In the genomic region with DNA sequence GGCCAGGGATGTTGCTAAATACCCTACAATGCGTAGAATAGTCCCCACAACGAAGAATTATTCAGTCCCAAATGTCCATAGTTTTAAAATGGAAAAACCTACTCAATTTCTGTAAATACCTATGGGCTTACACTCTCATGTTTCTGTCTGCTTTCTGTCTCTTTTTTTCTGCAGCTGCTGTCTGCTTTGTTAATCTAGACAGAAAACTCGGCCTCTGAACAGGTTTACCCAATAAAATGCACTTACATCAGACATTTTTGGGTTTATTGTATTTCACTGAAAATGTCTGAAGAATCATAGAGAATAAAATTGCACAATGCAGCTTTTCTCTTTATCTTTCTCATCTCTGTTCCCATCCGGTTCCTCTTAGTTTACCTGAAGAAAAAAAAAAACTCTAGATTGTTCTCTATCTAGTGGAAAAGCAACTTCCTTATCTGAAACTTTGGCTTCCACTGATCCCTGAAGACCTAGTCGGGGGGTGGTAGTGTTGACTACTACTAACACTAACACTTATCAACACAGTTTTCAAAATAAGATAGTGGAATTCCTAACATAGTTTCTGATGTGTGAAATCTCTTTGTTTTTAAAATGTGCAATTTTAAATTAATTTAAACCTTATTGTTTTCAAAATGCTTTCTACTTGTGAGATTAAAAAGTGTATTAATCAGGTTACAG, we compare ENCODE assay signal across 22 cellular contexts.
DNase-seq lines count a peak whose midpoint lies in the region; ATAC-seq, FAIRE-seq and TF ChIP-seq lines count a peak whose summit lies in the region.
"Had no signal": no experiment of that assay in that cellular context is flagged by ENCODE, and none has a peak within 500 bp of the region (broad histone marks: within the 10 kb centered on the region; RNA-seq: fewer than 3 reads in every experiment).

No MANE protein-coding gene starts in this region.

- H3K9me3 ChIP-seq in astrocyte (ENCODE audit: insufficient read depth, low read depth, low read length): no peaks in the 10 kb centered on the region
- no peaks in the 10 kb centered on the region for H3K9me3 ChIP-seq in mesodermal cell (ENCODE audit: control insufficient read depth, low read length)
- no peaks in the 10 kb centered on the region for H3K9me3 ChIP-seq in smooth muscle cell (replicated peaks; ENCODE audit: low read depth)
- no peaks in the 10 kb centered on the region for H3K9me3 ChIP-seq in gastrocnemius medialis
- H3K9me3 ChIP-seq: Caco-2 had no signal

- H3K27me3 ChIP-seq in astrocyte (ENCODE audit: insufficient read depth, low read length) (no peaks in the 10 kb centered on the region), smooth muscle cell (ENCODE audit: low read depth) (no peaks in the 10 kb centered on the region), gastrocnemius medialis (no peaks in the 10 kb centered on the region), foreskin keratinocyte (no peaks in the 10 kb centered on the region)

- TF ChIP-seq CTCF in astrocyte (IDR thresholded peaks at IDR 0.05; ENCODE audit: insufficient read depth, low read depth, low read length) (no peak), smooth muscle cell (IDR thresholded peaks at IDR 0.05; ENCODE audit: borderline replicate concordance, insufficient read depth, poor library complexity, severe bottlenecking) (no peak), gastrocnemius medialis (IDR thresholded peaks at IDR 0.05 in 4 of 5, conservative IDR thresholded peaks at IDR 0.05 in 1 of 5) (no peak), foreskin keratinocyte (conservative IDR thresholded peaks at IDR 0.05) (no peak)

- intact Hi-C loops in gastrocnemius medialis (cut with DNase I; ENCODE audit: low total_unique reads): no loop called here

- DNase-seq in NCI-H226 (peak; percentile 51), astrocyte (ENCODE audit: low read depth) (no peak), smooth muscle cell (lab: John Stamatoyannopoulos, UW; ENCODE audit: unreplicated experiment) (no peak), gastrocnemius medialis (no peak), foreskin keratinocyte (no peak), activated T-cell treated with anti-CD3 and anti-CD28 coated beads for 4 hours (no peak)
- no peak for DNase-seq in activated CD8-positive, alpha-beta memory T cell treated with anti-CD3 and anti-CD28 coated beads, Interleukin-2, amount 50 U/mL, for 48 hours
- DNase-seq: ACHN; AML-193; Caco-2; CD4-positive, alpha-beta T cell; DMS79 treated with DMSO at 0.1 percent for 48 hours; GF-D8; GOT3; H7; HFFc6; IMR-90 had no signal

- H3K36me3 ChIP-seq in astrocyte (ENCODE audit: insufficient read depth, low read length) (no peaks in the 10 kb centered on the region), mesodermal cell (ENCODE audit: control insufficient read depth, insufficient read depth, low read length) (no peaks in the 10 kb centered on the region), smooth muscle cell (ENCODE audit: low read depth) (no peaks in the 10 kb centered on the region), gastrocnemius medialis (no peaks in the 10 kb centered on the region)

- peaks cover 7% of the 10 kb centered on the region for H3F3A ChIP-seq in smooth muscle cell (ENCODE audit: low read depth)

- no peak overlapping the region for H3K9ac ChIP-seq in astrocyte (ENCODE audit: low read length)
- H3K9ac ChIP-seq in smooth muscle cell (ENCODE audit: low read depth): no peak overlapping the region

- in situ Hi-C loops in gastrocnemius medialis (cut with MboI; ENCODE audit: low sequenced_read_pairs in 4 of 4): no loop called here

- peak overlapping the region; percentile 58 for H3K4me3 Mint-ChIP-seq in astrocyte (ENCODE audit: unreplicated experiment)
- H3K4me3 Mint-ChIP-seq: CD4-positive, alpha-beta T cell; HFFc6 had no signal

- no peak overlapping the region for H2AFZ ChIP-seq in astrocyte (ENCODE audit: low read depth, low read length)
- no peak overlapping the region for H2AFZ ChIP-seq in smooth muscle cell (ENCODE audit: low read depth)

- H3K27ac ChIP-seq in astrocyte (ENCODE audit: low read depth, low read length) (no peak overlapping the region), mesodermal cell (ENCODE audit: low read depth, low read length, severe bottlenecking) (peak overlapping the region; percentile 67), smooth muscle cell (ENCODE audit: low read depth) (peak overlapping the region; percentile 58), gastrocnemius medialis (no peak overlapping the region), foreskin keratinocyte (no peak overlapping the region)
- H3K27ac ChIP-seq: C4-2B had no signal

- 100% methylated on average over 2 of the region's 5 CpGs; no CpG with 5 or more reads in 1 of the 2 experiments for WGBS in mesodermal cell (ENCODE audit: insufficient coverage in 2 of 2), 2 experiments
- 27% methylated on average over 5 of the region's 5 CpGs for WGBS in smooth muscle cell (ENCODE audit: low lambda C conversion rate)

- no peak for FAIRE-seq in astrocyte (lab: Jason Lieb, UNC)
- FAIRE-seq: A204.1, HTR-8/SVneo had no signal

- H4K20me1 ChIP-seq in astrocyte (ENCODE audit: insufficient read depth, low read length) (no peaks in the 10 kb centered on the region), smooth muscle cell (ENCODE audit: low read depth) (no peaks in the 10 kb centered on the region)

- peak overlapping the region; percentile 42 for H3K27ac Mint-ChIP-seq in astrocyte (ENCODE audit: unreplicated experiment)
- H3K27ac Mint-ChIP-seq: CD4-positive, alpha-beta T cell; HFFc6 had no signal

- H3K9me3 Mint-ChIP-seq in astrocyte (ENCODE audit: unreplicated experiment): no peaks in the 10 kb centered on the region
- H3K9me3 Mint-ChIP-seq: CD4-positive, alpha-beta T cell; HFFc6 had no signal

- H3K4me1 ChIP-seq in astrocyte (ENCODE audit: insufficient read depth, low read length): no peaks in the 10 kb centered on the region
- H3K4me1 ChIP-seq in mesodermal cell (ENCODE audit: control insufficient read depth, insufficient read depth, low read length, poor library complexity, severe bottlenecking): peaks cover 21% of the 10 kb centered on the region
- H3K4me1 ChIP-seq in smooth muscle cell (ENCODE audit: low read depth): peaks cover 2% of the 10 kb centered on the region
- peaks cover 5 to 10% of the 10 kb centered on the region in 2 donors for H3K4me1 ChIP-seq in gastrocnemius medialis
- no peaks in the 10 kb centered on the region for H3K4me1 ChIP-seq in foreskin keratinocyte

- ATAC-seq in gastrocnemius medialis (no peak), foreskin keratinocyte (no peak)
- ATAC-seq: HCT116 had no signal

- no peaks in the 10 kb centered on the region for H3K36me3 Mint-ChIP-seq in astrocyte (ENCODE audit: low read depth, unreplicated experiment)

- no peaks in the 10 kb centered on the region for H3K79me2 ChIP-seq in astrocyte (ENCODE audit: insufficient read depth, low read length)
- H3K79me2 ChIP-seq in smooth muscle cell (ENCODE audit: low read depth): no peaks in the 10 kb centered on the region

- no peak for TF ChIP-seq POLR2A in gastrocnemius medialis (IDR thresholded peaks at IDR 0.05)

- peaks cover 7% of the 10 kb centered on the region for H3K4me1 Mint-ChIP-seq in astrocyte (ENCODE audit: low read depth, unreplicated experiment)

- H3K4me2 ChIP-seq in astrocyte (ENCODE audit: low read length): no peak overlapping the region
- H3K4me2 ChIP-seq in smooth muscle cell: peak overlapping the region; percentile 49

- H3K4me3 ChIP-seq in astrocyte (ENCODE audit: insufficient read depth, low read depth, low read length): no peak overlapping the region
- no peak overlapping the region for H3K4me3 ChIP-seq in mesodermal cell (ENCODE audit: extremely low read depth, insufficient read depth, low read length, poor library complexity, severe bottlenecking)
- no peak overlapping the region for H3K4me3 ChIP-seq in smooth muscle cell
- no peak overlapping the region for H3K4me3 ChIP-seq in gastrocnemius medialis

- H3K27me3 Mint-ChIP-seq in astrocyte (ENCODE audit: low read depth, unreplicated experiment): no peaks in the 10 kb centered on the region

Comparison
In these comparisons a context has a peak if more than half of its experiments do, and no peak if none do; other contexts are left out.
1. H3K27ac ChIP-seq: peak in mesodermal cell (single experiment) and smooth muscle cell (single experiment); none in astrocyte (single experiment), gastrocnemius medialis (0 of 4) and foreskin keratinocyte (single experiment).